Comparison of ENCODE assay signal across 1 cellular context in the genomic region with DNA sequence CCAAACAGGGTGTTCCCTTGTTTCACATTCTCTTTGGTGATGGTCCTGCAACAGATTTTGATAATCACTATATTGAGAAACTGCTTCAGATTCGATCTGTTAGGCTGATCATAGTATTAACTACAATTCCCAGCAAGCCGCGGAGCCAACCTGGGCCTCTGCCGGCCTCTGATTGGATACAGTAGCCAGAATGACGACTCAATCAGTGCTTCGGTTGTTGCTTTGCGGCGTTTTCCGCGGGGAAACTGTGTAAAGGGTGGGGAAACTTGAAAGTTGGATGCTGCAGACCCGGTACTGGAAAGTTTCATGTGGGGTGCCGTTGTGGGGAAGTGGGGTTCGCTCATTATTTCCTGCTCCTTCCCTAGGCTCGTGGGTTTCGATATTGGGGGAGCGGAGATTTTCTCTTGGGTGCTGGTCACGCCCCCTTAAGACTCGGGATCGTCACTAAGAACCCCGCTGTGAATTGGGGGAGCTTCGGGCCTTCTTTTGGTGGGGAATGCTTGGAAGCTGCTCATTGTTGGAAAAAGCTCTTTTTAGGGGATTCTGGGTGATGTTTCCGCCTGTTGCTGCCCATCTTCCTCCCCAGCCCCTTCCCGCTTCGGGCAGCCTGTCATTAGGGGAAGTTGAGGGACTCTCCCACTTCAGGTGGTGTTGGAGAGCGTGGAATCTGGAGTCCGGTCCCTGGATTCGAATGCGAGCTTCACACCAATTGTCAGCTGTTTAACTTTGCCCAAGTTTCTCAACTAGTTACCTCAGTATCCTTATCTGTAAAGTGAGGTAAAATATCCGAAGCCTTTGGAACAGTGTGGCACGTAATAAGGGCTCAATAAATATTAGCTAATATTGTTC.
TF ChIP-seq lines count a peak whose summit lies in the region.

TSS of gene RAD51B (plus strand) at position 217 of the 849 bp plus-strand sequence.

TF ChIP-seq in K562, 482 proteins besides CTCF, POLR2A, EP300 and RAD21 (continued from another document and continues in another):
- TF ChIP-seq ZNF398 (CRISPR knock-in tag; IDR thresholded peaks at IDR 0.05) (no peak), FOXK2 (conservative IDR thresholded peaks at IDR 0.05 in 1 of 2, IDR thresholded peaks at IDR 0.05 in 1 of 2; ENCODE audit: low read depth in 2 of 2) (no peak), ZNF121 (CRISPR knock-in tag; conservative IDR thresholded peaks at IDR 0.05) (no peak), CHCHD3 (CRISPR knock-in tag; IDR thresholded peaks at IDR 0.05) (no peak), MYNN (IDR thresholded peaks at IDR 0.05) (no peak), MYNN (CRISPR knock-in tag; IDR thresholded peaks at IDR 0.05) (no peak), HDAC2 (IDR thresholded peaks at IDR 0.05) (no peak), ZNF134 (CRISPR knock-in tag; conservative IDR thresholded peaks at IDR 0.05) (no peak), NFXL1 (CRISPR knock-in tag; IDR thresholded peaks at IDR 0.05) (no peak), PHF20 (IDR thresholded peaks at IDR 0.05; ENCODE audit: partially characterized antibody) (no peak), CEBPB (tag; IDR thresholded peaks at IDR 0.05) (no peak), POU5F1 (IDR thresholded peaks at IDR 0.05; ENCODE audit: borderline replicate concordance, low read depth, low read length, partially characterized antibody) (no peak), CBFB (CRISPR knock-in tag; IDR thresholded peaks at IDR 0.05) (no peak), FOXA3 (CRISPR knock-in tag; conservative IDR thresholded peaks at IDR 0.05 in 1 of 2, IDR thresholded peaks at IDR 0.05 in 1 of 2) (no peak), ZNF282 (CRISPR knock-in tag; IDR thresholded peaks at IDR 0.05) (no peak), ATF7 (IDR thresholded peaks at IDR 0.05) (peak; percentile 42; the same call in 1 of the 2 replicates), DDX20 (tag; IDR thresholded peaks at IDR 0.05; ENCODE audit: low read depth) (no peak), NUFIP1 (IDR thresholded peaks at IDR 0.05; ENCODE audit: partially characterized antibody) (no peak), ZNF124 (CRISPR knock-in tag; IDR thresholded peaks at IDR 0.05) (no peak), E2F6 (IDR thresholded peaks at IDR 0.05; ENCODE audit: borderline replicate concordance in 1 of 2, extremely low read depth in 1 of 2, insufficient read depth in 1 of 2, insufficient read length in 1 of 2, low read depth in 1 of 2, low read length in 1 of 2, poor library complexity in 1 of 2, severe bottlenecking in 1 of 2) (peak; percentile 16 to 35), ZNF395 (CRISPR knock-in tag; IDR thresholded peaks at IDR 0.05) (no peak), NRF1 (conservative IDR thresholded peaks at IDR 0.05 in 1 of 2, IDR thresholded peaks at IDR 0.05 in 1 of 2) (no peak), NFRKB (IDR thresholded peaks at IDR 0.05; ENCODE audit: low read depth) (no peak), SUPT5H (IDR thresholded peaks at IDR 0.05) (no peak), KLF16 (IDR thresholded peaks at IDR 0.05) (no peak), ETV5 (CRISPR knock-in tag; IDR thresholded peaks at IDR 0.05; ENCODE audit: low read depth) (no peak), GABPA (tag; conservative IDR thresholded peaks at IDR 0.05; ENCODE audit: low read depth) (no peak; the same call in 1 of the 2 replicates), MAX (CRISPR knock-in tag; IDR thresholded peaks at IDR 0.05) (no peak), ZNF354B (CRISPR knock-in tag; IDR thresholded peaks at IDR 0.05) (no peak), MCM5 (IDR thresholded peaks at IDR 0.05; ENCODE audit: low read depth) (no peak), TAF7 (tag; IDR thresholded peaks at IDR 0.05) (no peak), ARHGAP35 (IDR thresholded peaks at IDR 0.05; ENCODE audit: partially characterized antibody) (no peak), CBFA2T3 (IDR thresholded peaks at IDR 0.05) (no peak), SETDB1 (IDR thresholded peaks at IDR 0.05; ENCODE audit: low read length) (no peak), MIER1 (IDR thresholded peaks at IDR 0.05; ENCODE audit: low read depth) (no peak), WHSC1 (IDR thresholded peaks at IDR 0.05; ENCODE audit: low read length) (no peak)
- TF ChIP-seq, protein P1, sequence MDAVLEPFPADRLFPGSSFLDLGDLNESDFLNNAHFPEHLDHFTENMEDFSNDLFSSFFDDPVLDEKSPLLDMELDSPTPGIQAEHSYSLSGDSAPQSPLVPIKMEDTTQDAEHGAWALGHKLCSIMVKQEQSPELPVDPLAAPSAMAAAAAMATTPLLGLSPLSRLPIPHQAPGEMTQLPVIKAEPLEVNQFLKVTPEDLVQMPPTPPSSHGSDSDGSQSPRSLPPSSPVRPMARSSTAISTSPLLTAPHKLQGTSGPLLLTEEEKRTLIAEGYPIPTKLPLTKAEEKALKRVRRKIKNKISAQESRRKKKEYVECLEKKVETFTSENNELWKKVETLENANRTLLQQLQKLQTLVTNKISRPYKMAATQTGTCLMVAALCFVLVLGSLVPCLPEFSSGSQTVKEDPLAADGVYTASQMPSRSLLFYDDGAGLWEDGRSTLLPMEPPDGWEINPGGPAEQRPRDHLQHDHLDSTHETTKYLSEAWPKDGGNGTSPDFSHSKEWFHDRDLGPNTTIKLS (IDR thresholded peaks at IDR 0.05; ENCODE audit: borderline replicate concordance, low read depth): no peak
- TF ChIP-seq, protein P2, sequence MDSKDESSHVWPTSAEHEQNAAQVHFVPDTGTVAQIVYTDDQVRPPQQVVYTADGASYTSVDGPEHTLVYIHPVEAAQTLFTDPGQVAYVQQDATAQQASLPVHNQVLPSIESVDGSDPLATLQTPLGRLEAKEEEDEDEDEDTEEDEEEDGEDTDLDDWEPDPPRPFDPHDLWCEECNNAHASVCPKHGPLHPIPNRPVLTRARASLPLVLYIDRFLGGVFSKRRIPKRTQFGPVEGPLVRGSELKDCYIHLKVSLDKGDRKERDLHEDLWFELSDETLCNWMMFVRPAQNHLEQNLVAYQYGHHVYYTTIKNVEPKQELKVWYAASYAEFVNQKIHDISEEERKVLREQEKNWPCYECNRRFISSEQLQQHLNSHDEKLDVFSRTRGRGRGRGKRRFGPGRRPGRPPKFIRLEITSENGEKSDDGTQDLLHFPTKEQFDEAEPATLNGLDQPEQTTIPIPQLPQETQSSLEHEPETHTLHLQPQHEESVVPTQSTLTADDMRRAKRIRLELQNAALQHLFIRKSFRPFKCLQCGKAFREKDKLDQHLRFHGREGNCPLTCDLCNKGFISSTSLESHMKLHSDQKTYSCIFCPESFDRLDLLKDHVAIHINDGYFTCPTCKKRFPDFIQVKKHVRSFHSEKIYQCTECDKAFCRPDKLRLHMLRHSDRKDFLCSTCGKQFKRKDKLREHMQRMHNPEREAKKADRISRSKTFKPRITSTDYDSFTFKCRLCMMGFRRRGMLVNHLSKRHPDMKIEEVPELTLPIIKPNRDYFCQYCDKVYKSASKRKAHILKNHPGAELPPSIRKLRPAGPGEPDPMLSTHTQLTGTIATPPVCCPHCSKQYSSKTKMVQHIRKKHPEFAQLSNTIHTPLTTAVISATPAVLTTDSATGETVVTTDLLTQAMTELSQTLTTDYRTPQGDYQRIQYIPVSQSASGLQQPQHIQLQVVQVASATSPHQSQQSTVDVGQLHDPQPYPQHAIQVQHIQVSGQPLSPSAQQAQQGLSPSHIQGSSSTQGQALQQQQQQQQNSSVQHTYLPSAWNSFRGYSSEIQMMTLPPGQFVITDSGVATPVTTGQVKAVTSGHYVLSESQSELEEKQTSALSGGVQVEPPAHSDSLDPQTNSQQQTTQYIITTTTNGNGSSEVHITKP (IDR thresholded peaks at IDR 0.05; ENCODE audit: partially characterized antibody): no peak
- TF ChIP-seq, protein P3, sequence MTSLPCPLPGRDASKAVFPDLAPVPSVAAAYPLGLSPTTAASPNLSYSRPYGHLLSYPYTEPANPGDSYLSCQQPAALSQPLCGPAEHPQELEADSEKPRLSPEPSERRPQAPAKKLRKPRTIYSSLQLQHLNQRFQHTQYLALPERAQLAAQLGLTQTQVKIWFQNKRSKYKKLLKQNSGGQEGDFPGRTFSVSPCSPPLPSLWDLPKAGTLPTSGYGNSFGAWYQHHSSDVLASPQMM (CRISPR knock-in tag; IDR thresholded peaks at IDR 0.05): no peak
- TF ChIP-seq, protein P4, sequence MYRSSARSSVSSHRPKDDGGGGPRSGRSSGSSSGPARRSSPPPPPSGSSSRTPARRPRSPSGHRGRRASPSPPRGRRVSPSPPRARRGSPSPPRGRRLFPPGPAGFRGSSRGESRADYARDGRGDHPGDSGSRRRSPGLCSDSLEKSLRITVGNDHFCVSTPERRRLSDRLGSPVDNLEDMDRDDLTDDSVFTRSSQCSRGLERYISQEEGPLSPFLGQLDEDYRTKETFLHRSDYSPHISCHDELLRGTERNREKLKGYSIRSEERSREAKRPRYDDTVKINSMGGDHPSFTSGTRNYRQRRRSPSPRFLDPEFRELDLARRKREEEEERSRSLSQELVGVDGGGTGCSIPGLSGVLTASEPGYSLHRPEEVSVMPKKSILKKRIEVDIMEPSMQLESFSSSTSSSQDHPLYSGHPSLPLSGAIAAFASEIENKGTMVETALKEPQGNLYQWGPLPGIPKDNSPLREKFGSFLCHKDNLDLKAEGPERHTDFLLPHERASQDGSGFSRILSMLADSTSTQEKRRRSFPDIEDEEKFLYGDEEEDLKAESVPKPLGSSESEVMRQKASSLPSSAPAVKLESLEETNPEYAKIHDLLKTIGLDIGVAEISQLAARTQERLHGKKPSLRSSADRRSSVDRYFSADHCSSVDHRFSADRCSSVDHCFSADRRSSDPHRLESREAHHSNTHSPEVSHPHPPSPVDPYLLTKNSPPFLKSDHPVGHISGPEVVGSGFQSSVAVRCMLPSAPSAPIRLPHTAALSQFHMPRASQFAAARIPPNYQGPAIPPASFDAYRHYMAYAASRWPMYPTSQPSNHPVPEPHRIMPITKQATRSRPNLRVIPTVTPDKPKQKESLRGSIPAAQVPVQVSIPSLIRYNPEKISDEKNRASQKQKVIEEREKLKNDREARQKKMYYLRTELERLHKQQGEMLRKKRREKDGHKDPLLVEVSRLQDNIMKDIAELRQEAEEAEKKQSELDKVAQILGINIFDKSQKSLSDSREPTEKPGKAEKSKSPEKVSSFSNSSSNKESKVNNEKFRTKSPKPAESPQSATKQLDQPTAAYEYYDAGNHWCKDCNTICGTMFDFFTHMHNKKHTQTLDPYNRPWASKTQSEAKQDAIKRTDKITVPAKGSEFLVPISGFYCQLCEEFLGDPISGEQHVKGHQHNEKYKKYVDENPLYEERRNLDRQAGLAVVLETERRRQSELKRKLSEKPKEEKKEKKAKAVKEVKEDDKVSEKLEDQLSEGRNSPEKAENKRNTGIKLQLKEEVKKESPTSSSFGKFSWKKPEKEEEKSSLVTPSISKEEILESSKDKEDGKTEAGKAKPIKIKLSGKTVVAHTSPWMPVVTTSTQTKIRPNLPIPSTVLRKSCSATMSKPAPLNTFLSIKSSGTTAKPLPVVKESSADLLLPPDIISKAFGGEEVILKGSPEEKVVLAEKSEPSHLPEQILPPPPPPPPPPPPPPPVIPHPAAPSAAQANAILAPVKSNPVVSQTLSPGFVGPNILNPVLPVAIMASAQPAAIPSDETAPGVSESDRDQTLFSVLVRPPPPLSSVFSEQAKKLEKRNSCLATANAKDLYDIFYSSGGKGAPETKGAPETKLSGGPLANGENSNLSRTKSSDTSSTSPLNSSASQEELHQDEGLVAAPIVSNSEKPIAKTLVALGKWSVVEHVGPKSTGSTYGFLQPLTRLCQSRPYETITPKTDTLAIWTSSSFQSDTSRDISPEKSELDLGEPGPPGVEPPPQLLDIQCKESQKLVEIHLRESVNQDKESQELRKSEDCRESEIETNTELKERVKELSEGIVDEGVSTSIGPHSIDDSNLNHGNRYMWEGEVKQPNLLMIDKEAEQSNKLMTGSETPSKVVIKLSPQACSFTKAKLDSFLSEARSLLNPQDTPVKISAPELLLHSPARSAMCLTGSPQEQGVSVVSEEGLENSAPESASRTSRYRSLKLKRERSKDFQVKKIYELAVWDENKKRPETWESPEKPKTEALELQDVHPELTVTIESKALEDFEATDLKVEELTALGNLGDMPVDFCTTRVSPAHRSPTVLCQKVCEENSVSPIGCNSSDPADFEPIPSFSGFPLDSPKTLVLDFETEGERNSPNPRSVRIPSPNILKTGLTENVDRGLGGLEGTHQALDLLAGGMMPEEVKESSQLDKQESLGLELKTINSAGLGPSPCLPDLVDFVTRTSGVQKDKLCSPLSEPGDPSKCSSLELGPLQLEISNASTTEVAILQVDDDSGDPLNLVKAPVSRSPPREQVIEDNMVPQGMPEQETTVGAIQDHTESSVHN (IDR thresholded peaks at IDR 0.05; ENCODE audit: borderline replicate concordance in 1 of 2, low read depth in 1 of 2): no peak
